ENCODE assay signal across 19 cellular contexts in genomic region chr6:25022140-25022553, GRCh38.
A peak's percentile ranks its signal among the peaks of the same experiment; 100 is the strongest.
DNase-seq lines count a peak whose midpoint lies in the region; ATAC-seq, FAIRE-seq and TF ChIP-seq lines count a peak whose summit lies in the region.
"Had no signal": no experiment of that assay in that cellular context is flagged by ENCODE, and none has a peak within 500 bp of the region (broad histone marks: within the 10 kb centered on the region; RNA-seq: fewer than 3 reads in every experiment).

No MANE protein-coding gene starts in this region.

- H3K4ac ChIP-seq in neuronal stem cell (ENCODE audit: low read length): no peak overlapping the region

- H3K4me1 ChIP-seq in neuronal stem cell (ENCODE audit: control insufficient read depth in 2 of 2, insufficient read depth in 1 of 2, low read depth in 1 of 2, low read length in 2 of 2) (no peaks in the 10 kb centered on the region), hepatocyte (ENCODE audit: insufficient read depth) (no peaks in the 10 kb centered on the region)

- no peak overlapping the region for H3K4me3 ChIP-seq in bronchial epithelial cell (ENCODE audit: low read depth, low read length)
- no peak overlapping the region for H3K4me3 ChIP-seq in neuronal stem cell (ENCODE audit: low read length in 2 of 2)
- no peak overlapping the region for H3K4me3 ChIP-seq in hepatocyte
- H3K4me3 ChIP-seq: vagina had no signal

- DNase-seq in activated CD4-positive, alpha-beta T cell treated with anti-CD3 and anti-CD28 coated beads for 36 hours: no peak
- DNase-seq in activated CD4-positive, alpha-beta T cell treated with anti-CD3 and anti-CD28 coated beads, Interleukin-2, amount 50 U/mL, for 1 hour: no peak
- DNase-seq in NOMO-1 treated with DMSO at 0.1 percent for 48 hours (lab: John Stamatoyannopoulos, UW; ENCODE audit: unreplicated experiment) (peak; percentile 38), bronchial epithelial cell (ENCODE audit: low read depth) (peak; percentile 82), kidney glomerular epithelial cell (lab: John Stamatoyannopoulos, UW) (peak; percentile 28), neuronal stem cell (ENCODE audit: low spot score) (no peak), GM13977 (ENCODE audit: low spot score) (no peak), hepatocyte (ENCODE audit: low spot score) (no peak)
- DNase-seq: activated T-cell treated with anti-CD3 and anti-CD28 coated beads, Interleukin-2, amount 50 U/mL, for 1 hour; CD8-positive, alpha-beta memory T cell; glutamatergic neuron; immature natural killer cell; KG1; NCI-H1436; substantia nigra had no signal

- TF ChIP-seq CTCF in bronchial epithelial cell (IDR thresholded peaks at IDR 0.05; ENCODE audit: insufficient read depth, low read length, severe bottlenecking) (no peak), GM13977 (IDR thresholded peaks at IDR 0.05; ENCODE audit: extremely low read depth, insufficient read depth, missing control alignments) (no peak), hepatocyte (IDR thresholded peaks at IDR 0.05; ENCODE audit: poor library complexity) (no peak)

- no peak for FAIRE-seq in bronchial epithelial cell (lab: Jason Lieb, UNC)
- FAIRE-seq: endometrium had no signal

- no peaks in the 10 kb centered on the region for H3K9me3 ChIP-seq in neuronal stem cell (replicated peaks in 1 of 2; ENCODE audit: control insufficient read depth in 2 of 2, insufficient read depth in 1 of 2, low read depth in 1 of 2, low read length in 2 of 2)
- no peaks in the 10 kb centered on the region for H3K9me3 ChIP-seq in hepatocyte (ENCODE audit: low read depth)
- H3K9me3 ChIP-seq: vagina had no signal

- H3K18ac ChIP-seq in neuronal stem cell (ENCODE audit: low read length): no peak overlapping the region

- H2BK120ac ChIP-seq in neuronal stem cell (ENCODE audit: low read depth, low read length): no peak overlapping the region

- in situ Hi-C loops in GM13977 (cut with MboI; ENCODE audit: low pct_unique_long_range_greater_than_20kb, low sequenced_read_pairs, unreplicated experiment): loop anchor here (25.0 kb wide), 1 partner anchor 310 kb away; the partner anchor contains the start of gene C6orf62

- POLR2A ChIA-PET in activated CD4-positive, alpha-beta T cell treated with anti-CD3 and anti-CD28 coated beads for 36 hours (lab: Charles Lee): no interaction called here

- no peak overlapping the region for H3K14ac ChIP-seq in neuronal stem cell (ENCODE audit: low read length)

- no peaks in the 10 kb centered on the region for H3K9me2 ChIP-seq in hepatocyte (replicated peaks; ENCODE audit: insufficient read depth)

- ATAC-seq in activated CD4-positive, alpha-beta T cell treated with anti-CD3 and anti-CD28 coated beads for 36 hours: peak; percentile 19

- intact Hi-C loops in activated CD4-positive, alpha-beta T cell treated with anti-CD3 and anti-CD28 coated beads for 36 hours (cut with DNase I, micrococcal nuclease): no loop called here

- no peak overlapping the region for H2AK5ac ChIP-seq in neuronal stem cell (ENCODE audit: low read depth, low read length)

- no peak overlapping the region for H2AFZ ChIP-seq in neuronal stem cell (ENCODE audit: low read length)
- no peak overlapping the region for H2AFZ ChIP-seq in hepatocyte

- no peaks in the 10 kb centered on the region for H3K79me1 ChIP-seq in neuronal stem cell (ENCODE audit: low read depth, low read length)

- no peaks in the 10 kb centered on the region for H3K27me3 Mint-ChIP-seq in activated CD4-positive, alpha-beta T cell treated with anti-CD3 and anti-CD28 coated beads for 36 hours
- H3K27me3 Mint-ChIP-seq: CD8-positive, alpha-beta memory T cell; central memory CD8-positive, alpha-beta T cell; memory B cell had no signal

- peaks cover 43% of the 10 kb centered on the region for H3K4me1 Mint-ChIP-seq in activated CD4-positive, alpha-beta T cell treated with anti-CD3 and anti-CD28 coated beads for 36 hours

- no peak overlapping the region for H4K8ac ChIP-seq in neuronal stem cell (ENCODE audit: low read depth, low read length)

- H2BK12ac ChIP-seq in neuronal stem cell (ENCODE audit: low read length): no peak overlapping the region

- no peaks in the 10 kb centered on the region for H3K9me3 Mint-ChIP-seq in activated CD4-positive, alpha-beta T cell treated with anti-CD3 and anti-CD28 coated beads for 36 hours (ENCODE audit: low read depth)
- H3K9me3 Mint-ChIP-seq: CD8-positive, alpha-beta memory T cell; central memory CD8-positive, alpha-beta T cell; immature natural killer cell; memory B cell had no signal

- no peaks in the 10 kb centered on the region for H3K27me3 ChIP-seq in bronchial epithelial cell (ENCODE audit: control insufficient read depth, insufficient read depth, low read length)
- no peaks in the 10 kb centered on the region for H3K27me3 ChIP-seq in neuronal stem cell (ENCODE audit: control insufficient read depth in 3 of 3, insufficient read depth in 3 of 3, low read depth in 1 of 3, low read length in 3 of 3)
- H3K27me3 ChIP-seq in hepatocyte: no peaks in the 10 kb centered on the region
- H3K27me3 ChIP-seq: vagina had no signal

- no peak overlapping the region for H2BK15ac ChIP-seq in neuronal stem cell (ENCODE audit: low read length)

- H3K36me3 ChIP-seq in bronchial epithelial cell (ENCODE audit: control insufficient read depth, insufficient read depth, low read length) (no peaks in the 10 kb centered on the region), neuronal stem cell (replicated peaks in 1 of 2; ENCODE audit: control insufficient read depth in 2 of 2, insufficient read depth in 2 of 2, low read length in 2 of 2) (peaks cover 0 to 9% of the 10 kb centered on the region in 2 donors), hepatocyte (replicated peaks; ENCODE audit: insufficient read depth, low read depth) (no peaks in the 10 kb centered on the region)
- H3K36me3 ChIP-seq: vagina had no signal

- no peaks in the 10 kb centered on the region for H3K79me2 ChIP-seq in hepatocyte

- no CpG with 5 or more reads among the region's 3 CpGs for whole genome bisulfite sequencing in neuronal stem cell (ENCODE audit: extremely low coverage in 2 of 2, insufficient read length in 2 of 2, insufficient replicate concordance in 1 of 2), 2 donors
- WGBS in hepatocyte (ENCODE audit: low lambda C conversion rate, missing lambda C conversion rate): 83% methylated on average over 3 of the region's 3 CpGs

- H3K4me2 ChIP-seq in neuronal stem cell (ENCODE audit: insufficient read depth, low read length, poor library complexity, severe bottlenecking) (no peak overlapping the region), hepatocyte (no peak overlapping the region)

- H3K4me3 Mint-ChIP-seq in activated CD4-positive, alpha-beta T cell treated with anti-CD3 and anti-CD28 coated beads for 36 hours: no peak overlapping the region
- H3K4me3 Mint-ChIP-seq: CD8-positive, alpha-beta memory T cell; central memory CD8-positive, alpha-beta T cell; immature natural killer cell; memory B cell had no signal

- no peak overlapping the region for H4K91ac ChIP-seq in neuronal stem cell (ENCODE audit: low read depth, low read length, poor library complexity)

- no peak overlapping the region for H3K27ac Mint-ChIP-seq in activated CD4-positive, alpha-beta T cell treated with anti-CD3 and anti-CD28 coated beads for 36 hours
- H3K27ac Mint-ChIP-seq: memory B cell had no signal

- H3K23ac ChIP-seq in neuronal stem cell (ENCODE audit: low read depth, low read length, poor library complexity): no peak overlapping the region

- CTCF ChIA-PET in activated CD4-positive, alpha-beta T cell treated with anti-CD3 and anti-CD28 coated beads for 36 hours (lab: Charles Lee): interaction anchor here (0.7 to 1.5 kb wide), 2 partner anchors 18 to 49 kb away, joined by 3 to 5 read pairs; no protein-coding TSS in a partner anchor

- H2BK5ac ChIP-seq in neuronal stem cell (ENCODE audit: low read length): no peak overlapping the region

- no peak overlapping the region for H3K27ac ChIP-seq in neuronal stem cell (replicated peaks; ENCODE audit: low read length)
- H3K27ac ChIP-seq in hepatocyte: no peak overlapping the region
- H3K27ac ChIP-seq: vagina had no signal

- no peaks in the 10 kb centered on the region for H3K36me3 Mint-ChIP-seq in activated CD4-positive, alpha-beta T cell treated with anti-CD3 and anti-CD28 coated beads for 36 hours (ENCODE audit: low read depth)
- H3K36me3 Mint-ChIP-seq: memory B cell had no signal

- H4K20me1 ChIP-seq in hepatocyte (ENCODE audit: insufficient read depth, poor library complexity, severe bottlenecking): no peaks in the 10 kb centered on the region

- no peak overlapping the region for H3K9ac ChIP-seq in neuronal stem cell (ENCODE audit: low read depth, low read length, poor library complexity)

Comparison
In these comparisons a context has a peak if more than half of its experiments do, and no peak if none do; other contexts are left out.
1. DNase-seq: peak in NOMO-1 treated with DMSO at 0.1 percent for 48 hours (single experiment), bronchial epithelial cell (single experiment) and kidney glomerular epithelial cell (single experiment); none in activated CD4-positive, alpha-beta T cell treated with anti-CD3 and anti-CD28 coated beads for 36 hours (single experiment), activated CD4-positive, alpha-beta T cell treated with anti-CD3 and anti-CD28 coated beads, Interleukin-2, amount 50 U/mL, for 1 hour (single experiment), neuronal stem cell (single experiment), GM13977 (single experiment) and hepatocyte (single experiment).